ENCODE assay signal across 12 cellular contexts in the genomic region with DNA sequence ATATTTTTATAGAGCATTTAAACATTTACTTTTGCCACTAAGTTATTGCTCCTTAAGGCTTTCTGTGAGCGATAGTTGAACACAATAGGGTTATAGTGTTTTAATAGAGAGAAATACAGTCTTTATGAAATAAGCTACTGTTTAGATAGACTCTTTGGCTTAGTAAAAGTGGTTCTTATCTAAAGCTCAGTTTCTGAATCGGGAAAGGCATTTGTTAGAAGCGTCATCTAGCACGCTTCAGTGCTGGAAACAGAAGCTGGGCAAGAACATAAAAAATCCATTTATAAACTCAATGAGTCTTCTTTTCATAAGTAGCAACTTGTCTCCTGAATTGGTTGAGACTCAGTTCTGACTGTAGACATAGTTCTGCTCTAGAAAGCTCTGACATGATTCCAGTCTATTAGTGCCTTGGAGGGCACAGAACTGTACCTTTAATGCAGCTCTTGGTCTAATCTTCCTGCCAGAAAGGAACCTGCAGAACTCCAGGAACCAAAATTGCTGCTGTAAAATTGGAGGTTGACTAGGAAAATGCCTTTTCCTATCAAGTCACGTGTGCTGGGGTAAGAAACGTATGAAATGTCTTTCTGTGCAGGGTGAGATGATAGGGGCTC. TPM values are rescaled to one million over a fixed set of nuclear protein-coding genes. Genes with fewer than 3 reads are reported as not detected.
DNase-seq lines count a peak whose midpoint lies in the region; ATAC-seq and TF ChIP-seq lines count a peak whose summit lies in the region.
"Had no signal": no experiment of that assay in that cellular context is flagged by ENCODE, and none has a peak within 500 bp of the region (broad histone marks: within the 10 kb centered on the region; RNA-seq: fewer than 3 reads in every experiment).

No MANE protein-coding gene starts in this region.

- no peak for DNase-seq in heart left ventricle
- DNase-seq in right atrium auricular region (ENCODE audit: low spot score): no peak
- DNase-seq in LNCaP clone FGC (ENCODE audit: low read depth): peak; percentile 3
- DNase-seq in foreskin melanocyte: peak; percentile 92
- peak; percentile 31 for DNase-seq in superior temporal gyrus (ENCODE audit: extremely low spot score)
- no peak for DNase-seq in NCI-H82 (lab: John Stamatoyannopoulos, UW)
- DNase-seq: C1 segment of cervical spinal cord; CD4-positive, alpha-beta T cell; DND-41; GDM1; HCEC 1CT had no signal

- H3K4me1 ChIP-seq in heart left ventricle (peaks cover 0 to 6% (median 0%) of the 10 kb centered on the region in 12 donors), right atrium auricular region (no peaks in the 10 kb centered on the region)

- H3K27ac ChIP-seq in heart left ventricle (peak overlapping the region in 3 of 12 donors; percentile 18 to 35 (median 26)), right atrium auricular region (no peak overlapping the region)

- no peaks in the 10 kb centered on the region for H3K36me3 ChIP-seq in heart left ventricle
- no peaks in the 10 kb centered on the region for H3K36me3 ChIP-seq in right atrium auricular region

- H3K4me3 ChIP-seq in heart left ventricle (no peak overlapping the region), right atrium auricular region (no peak overlapping the region), LNCaP clone FGC (ENCODE audit: low read depth, low read length) (no peak overlapping the region)

- intact Hi-C loops in heart left ventricle (cut with DNase I): no loop called here

- no peaks in the 10 kb centered on the region for H3K9me3 ChIP-seq in heart left ventricle
- H3K9me3 ChIP-seq in right atrium auricular region: no peaks in the 10 kb centered on the region

- H3K27me3 ChIP-seq in heart left ventricle (no peaks in the 10 kb centered on the region), right atrium auricular region (no peaks in the 10 kb centered on the region)

- TF ChIP-seq POLR2A in heart left ventricle (IDR thresholded peaks at IDR 0.05): no peak

- ATAC-seq in heart left ventricle (peak in 3 of 4 donors; percentile 36 to 48 (median 41)), HG03045 (IDR thresholded peaks at IDR 0.05; ENCODE audit: unreplicated experiment) (no peak)

- TF ChIP-seq CTCF in heart left ventricle (IDR thresholded peaks at IDR 0.05): no peak
- TF ChIP-seq CTCF in right atrium auricular region (IDR thresholded peaks at IDR 0.05): no peak
- no peak for TF ChIP-seq CTCF in LNCaP clone FGC (IDR thresholded peaks at IDR 0.05; ENCODE audit: control insufficient read depth, extremely low read depth, insufficient read depth)

- WGBS in heart left ventricle, 4 donors: 48 to 55% (median 51%) methylated on average over 6 of the region's 6 CpGs

RNA-seq across cellular contexts. Expression of gene DNAJA2, which starts 55.4 kb away (rescaled TPM):
- total RNA-seq in heart left ventricle (10 to 100 TPM; 58.5 to 92.6 (median 81.4) TPM), right atrium auricular region (10 to 100 TPM; 50.6 to 74.0 TPM)
- 10 to 100 TPM; 46.5 to 67.7 TPM for polyA plus RNA-seq in heart left ventricle

Comparison
In these comparisons a context has a peak if more than half of its experiments do, and no peak if none do; other contexts are left out.
1. DNase-seq: peak in LNCaP clone FGC (single experiment), foreskin melanocyte (single experiment) and superior temporal gyrus (single experiment); none in heart left ventricle (0 of 5), right atrium auricular region (single experiment) and NCI-H82 (single experiment).